In the genomic region with DNA sequence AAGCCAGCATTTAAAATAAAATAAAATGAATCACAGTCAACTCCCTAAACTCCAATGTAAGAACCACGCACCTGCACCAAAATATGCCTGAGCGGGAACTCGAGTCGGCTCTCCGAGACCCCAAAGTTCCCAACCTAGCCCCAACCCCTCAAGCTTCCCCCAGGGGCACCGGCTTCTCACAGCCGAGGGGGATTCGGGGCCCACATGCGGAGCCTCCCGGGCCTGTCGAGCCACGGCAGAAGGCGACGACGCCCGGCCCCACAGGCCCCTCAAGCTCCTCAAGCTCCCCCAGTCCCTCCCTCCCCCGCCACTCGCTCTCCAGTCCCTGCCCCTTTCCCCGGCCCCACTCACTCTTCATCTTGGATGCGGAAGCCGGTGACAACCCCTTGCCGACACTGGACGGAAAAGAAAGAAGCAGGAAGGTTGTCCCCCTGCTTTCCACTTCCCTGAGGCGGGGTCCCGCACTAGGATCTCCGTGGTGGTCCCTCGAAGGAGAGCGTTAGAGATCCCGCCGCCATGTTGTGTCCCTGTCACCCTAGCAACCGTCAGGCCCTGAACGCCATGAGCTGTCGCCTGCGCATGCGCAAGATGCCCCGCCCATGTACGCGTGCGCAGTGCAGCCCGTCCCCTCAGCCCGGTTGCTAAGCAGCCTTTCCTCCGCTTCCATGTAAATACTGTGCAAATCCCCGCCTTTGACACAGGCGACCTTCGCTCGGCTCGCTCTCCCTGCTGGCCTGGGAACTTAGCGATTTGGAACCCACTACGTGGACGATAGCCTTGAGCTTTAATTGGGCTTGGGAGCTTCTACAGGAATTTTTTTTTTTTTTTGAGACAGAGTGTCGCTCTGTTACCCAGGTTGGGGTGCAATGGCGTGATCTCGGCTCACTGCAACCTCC, we compare ENCODE assay signal across 8 cellular contexts.
DNase-seq lines count a peak whose midpoint lies in the region; ATAC-seq lines count a peak whose summit lies in the region.

A gene with protein sequence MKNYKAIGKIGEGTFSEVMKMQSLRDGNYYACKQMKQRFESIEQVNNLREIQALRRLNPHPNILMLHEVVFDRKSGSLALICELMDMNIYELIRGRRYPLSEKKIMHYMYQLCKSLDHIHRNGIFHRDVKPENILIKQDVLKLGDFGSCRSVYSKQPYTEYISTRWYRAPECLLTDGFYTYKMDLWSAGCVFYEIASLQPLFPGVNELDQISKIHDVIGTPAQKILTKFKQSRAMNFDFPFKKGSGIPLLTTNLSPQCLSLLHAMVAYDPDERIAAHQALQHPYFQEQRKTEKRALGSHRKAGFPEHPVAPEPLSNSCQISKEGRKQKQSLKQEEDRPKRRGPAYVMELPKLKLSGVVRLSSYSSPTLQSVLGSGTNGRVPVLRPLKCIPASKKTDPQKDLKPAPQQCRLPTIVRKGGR (minus strand): TSS at position 554 of the 896 bp plus-strand sequence. CDS start 196 bp downstream, at position 358.

- H3K27ac ChIP-seq in caudate nucleus (ENCODE audit: low read depth, low read length), result peak within 1 kb of the TSS; percentile 55

- DNase-seq in AG08395 (ENCODE audit: low spot score) (peak; percentile 100), NCI-H345 (lab: John Stamatoyannopoulos, UW) (peak; percentile 97), caudate nucleus (lab: John Stamatoyannopoulos, UW) (peak; percentile 53 to 98 (median 92)), inferior parietal cortex (ENCODE audit: extremely low spot score) (peak; percentile 97), smooth muscle cell of the brain vasculature (ENCODE audit: low read depth, low spot score) (peak; percentile 91)
- peak; percentile 86 to 91 (median 90) for DNase-seq in activated CD4-positive, CD25-positive, alpha-beta regulatory T cell (lab: John Stamatoyannopoulos, UW)

- ATAC-seq in GM19023 (IDR thresholded peaks at IDR 0.05; ENCODE audit: unreplicated experiment) (peak; percentile 96), HG03280 (IDR thresholded peaks at IDR 0.05; ENCODE audit: unreplicated experiment) (peak; percentile 96)

Comparison
In these comparisons a context has a peak if more than half of its experiments do, and no peak if none do; other contexts are left out.
1. Peak in every context shown above with its lines: DNase-seq, ATAC-seq and H3K27ac ChIP-seq.